ENCODE assay signal across 24 cellular contexts in genomic region chr10:70140297-70140696, GRCh38. TPM values are rescaled to one million over a fixed set of nuclear protein-coding genes. Genes with fewer than 3 reads are reported as not detected.
DNase-seq lines count a peak whose midpoint lies in the region; ATAC-seq, FAIRE-seq and TF ChIP-seq lines count a peak whose summit lies in the region.
"Had no signal": no experiment of that assay in that cellular context is flagged by ENCODE, and none has a peak within 500 bp of the region (broad histone marks: within the 10 kb centered on the region; RNA-seq: fewer than 3 reads in every experiment).

No MANE protein-coding gene starts in this region.

- H3K9ac ChIP-seq in GM12878 (ENCODE audit: control insufficient read depth, insufficient read depth, low read length): no peak overlapping the region
- H3K9ac ChIP-seq: BLaER1 had no signal

- peaks cover 35% of the 10 kb centered on the region for H3K36me3 Mint-ChIP-seq in CD8-positive, alpha-beta T cell
- H3K36me3 Mint-ChIP-seq in stimulated activated effector memory CD8-positive, alpha-beta T cell treated with anti-CD3 and anti-CD28 coated beads, Interleukin-12 subunit alpha, Interleukin-12 subunit beta, amount 100 ng/mL, for 72 hours: no peaks in the 10 kb centered on the region
- H3K36me3 Mint-ChIP-seq: CD4-positive, CD25-positive, alpha-beta regulatory T cell had no signal

- H2AFZ ChIP-seq in GM12878 (ENCODE audit: control insufficient read depth, low read depth, low read length): no peak overlapping the region

- RAD21 ChIA-PET in GM12878 (lab: Charles Lee; ENCODE audit: unreplicated experiment): no interaction called here

- CTCF ChIA-PET in CD8-positive, alpha-beta T cell (lab: Charles Lee): interaction anchor here (8.1 kb wide), 1 partner anchor 23 kb away, joined by 56 read pairs; no protein-coding TSS in a partner anchor
- CTCF ChIA-PET in Panc1 (lab: Charles Lee): no interaction called here
- CTCF ChIA-PET in GM12878 (lab: Yijun Ruan, JAX): no interaction called here

- no peak for DNase-seq in CD8-positive, alpha-beta T cell
- DNase-seq in Panc1 (ENCODE audit: low read depth, low spot score): no peak
- no peak for DNase-seq in GM12878 (ENCODE audit: low read depth, low spot score)
- no peak for DNase-seq in stimulated activated effector memory CD8-positive, alpha-beta T cell treated with anti-CD3 and anti-CD28 coated beads, Interleukin-12 subunit alpha, Interleukin-12 subunit beta, amount 100 ng/mL, for 72 hours (ENCODE audit: low spot score in 2 of 2)
- DNase-seq in COR-L47 (lab: John Stamatoyannopoulos, UW): no peak
- DNase-seq: 8988T; ACHN; BE2C; C1 segment of cervical spinal cord; CD4-positive, alpha-beta memory T cell; CD4-positive, CD25-positive, alpha-beta regulatory T cell; DMS 273 treated with DMSO at 0.1 percent for 48 hours; DMS153; DMS53; DMS79; DND-41; EL; GDM1 had no signal

- SMC1A ChIA-PET in GM12878 (lab: Charles Lee; ENCODE audit: uncharacterized antibody, unreplicated experiment): interaction anchor here (3.3 kb wide), 1 partner anchor 24 kb away, joined by 9 read pairs; no protein-coding TSS in a partner anchor

- H3K27ac ChIP-seq in CD8-positive, alpha-beta T cell (ENCODE audit: low read depth, low read length): no peak overlapping the region
- H3K27ac ChIP-seq in Panc1 (ENCODE audit: low read length): no peak overlapping the region
- H3K27ac ChIP-seq in GM12878 (ENCODE audit: control insufficient read depth, insufficient read depth): no peak overlapping the region
- H3K27ac ChIP-seq: BLaER1 had no signal

- H3K27me3 Mint-ChIP-seq in CD8-positive, alpha-beta T cell (ENCODE audit: low read depth): no peaks in the 10 kb centered on the region
- H3K27me3 Mint-ChIP-seq: CD4-positive, alpha-beta memory T cell; CD4-positive, CD25-positive, alpha-beta regulatory T cell had no signal

- peaks cover 49% of the 10 kb centered on the region for H3K4me1 Mint-ChIP-seq in CD8-positive, alpha-beta T cell (ENCODE audit: low read depth)
- peaks cover 38% of the 10 kb centered on the region for H3K4me1 Mint-ChIP-seq in stimulated activated effector memory CD8-positive, alpha-beta T cell treated with anti-CD3 and anti-CD28 coated beads, Interleukin-12 subunit alpha, Interleukin-12 subunit beta, amount 100 ng/mL, for 72 hours

- no peak for ATAC-seq in CD8-positive, alpha-beta T cell
- no peak for ATAC-seq in Panc1
- no peak for ATAC-seq in GM12878
- no peak for ATAC-seq in stimulated activated effector memory CD8-positive, alpha-beta T cell treated with anti-CD3 and anti-CD28 coated beads, Interleukin-12 subunit alpha, Interleukin-12 subunit beta, amount 100 ng/mL, for 72 hours
- no peak for ATAC-seq in HG02973 (IDR thresholded peaks at IDR 0.05; ENCODE audit: unreplicated experiment)

- POLR2A ChIA-PET in CD8-positive, alpha-beta T cell (lab: Charles Lee): no interaction called here
- POLR2A ChIA-PET in Panc1 (lab: Charles Lee): no interaction called here
- POLR2A ChIA-PET in GM12878 (lab: Charles Lee): no interaction called here

- no peak overlapping the region for H3K4me2 ChIP-seq in GM12878 (ENCODE audit: control insufficient read depth, insufficient read depth)
- H3K4me2 ChIP-seq: BLaER1 had no signal

- FAIRE-seq in GM12878 (lab: Jason Lieb, UNC): no peak
- FAIRE-seq: A204.1, GM12891, GM19239 had no signal

- H3K9me3 ChIP-seq in CD8-positive, alpha-beta T cell (ENCODE audit: low read length): no peaks in the 10 kb centered on the region
- H3K9me3 ChIP-seq in Panc1 (ENCODE audit: control insufficient read depth, insufficient read depth, low read depth, low read length) (no peaks in the 10 kb centered on the region), GM12878 (replicated peaks; ENCODE audit: control insufficient read depth, insufficient read depth, low read length) (no peaks in the 10 kb centered on the region)
- H3K9me3 ChIP-seq: BE2C, BLaER1 had no signal

- TF ChIP-seq EP300 in GM12878 (IDR thresholded peaks at IDR 0.05; ENCODE audit: borderline replicate concordance in 1 of 2, control insufficient read depth in 1 of 2, low read depth in 2 of 2, low read length in 2 of 2): no peak

- H3K9me3 Mint-ChIP-seq in CD8-positive, alpha-beta T cell: no peaks in the 10 kb centered on the region
- H3K9me3 Mint-ChIP-seq in stimulated activated effector memory CD8-positive, alpha-beta T cell treated with anti-CD3 and anti-CD28 coated beads, Interleukin-12 subunit alpha, Interleukin-12 subunit beta, amount 100 ng/mL, for 72 hours: no peaks in the 10 kb centered on the region
- H3K9me3 Mint-ChIP-seq: CD14-positive monocyte; CD4-positive, alpha-beta memory T cell; CD4-positive, CD25-positive, alpha-beta regulatory T cell had no signal

- H3K36me3 ChIP-seq in CD8-positive, alpha-beta T cell (ENCODE audit: insufficient read depth, low read length): no peaks in the 10 kb centered on the region
- no peaks in the 10 kb centered on the region for H3K36me3 ChIP-seq in Panc1 (ENCODE audit: control insufficient read depth, insufficient read depth, low read length)
- H3K36me3 ChIP-seq in GM12878 (ENCODE audit: control insufficient read depth in 2 of 2, insufficient read depth in 2 of 2, low read length in 1 of 2): peaks cover 0 to 2% of the 10 kb centered on the region in 2 experiments; a peak in 2 of 4 replicates
- H3K36me3 ChIP-seq: BE2C had no signal

- TF ChIP-seq POLR2A in GM12878 (IDR thresholded peaks at IDR 0.05; ENCODE audit: low read depth, low read length): no peak

- in situ Hi-C loops in Panc1 (cut with HindIII; ENCODE audit: low pct_unique_long_range_greater_than_20kb, low sequenced_read_pairs): no loop called here
- in situ Hi-C loops in GM12878 (cut with MboI): no loop called here

- BruUV-seq in Panc1 (replicated peaks; lab: Mats Ljungman, UMichigan): TSS peak; percentile 30
- BruUV-seq in GM12878 (replicated peaks; lab: Mats Ljungman, UMichigan): no TSS peak

- WGBS in GM12878 (ENCODE audit: insufficient coverage, insufficient replicate concordance, low lambda C conversion rate, missing lambda C conversion rate): 100% methylated on average over 5 of the region's 5 CpGs

- no peak for TF ChIP-seq CTCF in CD8-positive, alpha-beta T cell (IDR thresholded peaks at IDR 0.05)
- TF ChIP-seq CTCF in Panc1 (IDR thresholded peaks at IDR 0.05) (no peak), GM12878 (IDR thresholded peaks at IDR 0.05 in 2 of 3, conservative IDR thresholded peaks at IDR 0.05 in 1 of 3; ENCODE audit: control insufficient read depth in 2 of 3, extremely low read depth in 1 of 3, insufficient read depth in 1 of 3, low read depth in 3 of 3, low read length in 3 of 3) (no peak)

- H3K79me2 ChIP-seq in GM12878 (ENCODE audit: control insufficient read depth, insufficient read depth, low read length): peaks cover 14% of the 10 kb centered on the region

- H3K4me3 ChIP-seq in CD8-positive, alpha-beta T cell (ENCODE audit: low read depth, low read length): no peak overlapping the region
- no peak overlapping the region for H3K4me3 ChIP-seq in Panc1 (ENCODE audit: low read depth in 2 of 2, low read length in 2 of 2)
- H3K4me3 ChIP-seq in GM12878: no peak overlapping the region
- H3K4me3 ChIP-seq: BLaER1 had no signal

- H4K20me1 ChIP-seq in GM12878 (ENCODE audit: control insufficient read depth, insufficient read depth): no peaks in the 10 kb centered on the region; the same call in none of the 2 replicates

- intact Hi-C loops in CD8-positive, alpha-beta T cell (cut with DNase I, micrococcal nuclease): no loop called here
- intact Hi-C loops in Panc1 (cut with micrococcal nuclease; ENCODE audit: unreplicated experiment) (no loop called here), GM12878 (cut with micrococcal nuclease; ENCODE audit: unreplicated experiment) (no loop called here)

- no peak for TF ChIP-seq RAD21 in GM12878 (IDR thresholded peaks at IDR 0.05; ENCODE audit: insufficient read depth, low read depth, low read length)

- H3K4me1 ChIP-seq in CD8-positive, alpha-beta T cell (ENCODE audit: insufficient read depth, low read length): peaks cover 21% of the 10 kb centered on the region
- H3K4me1 ChIP-seq in Panc1 (ENCODE audit: control insufficient read depth, insufficient read depth, low read length) (peaks cover 5% of the 10 kb centered on the region), GM12878 (ENCODE audit: control insufficient read depth, insufficient read depth, low read length) (peaks cover 3% of the 10 kb centered on the region; the same call in 1 of the 2 replicates)
- H3K4me1 ChIP-seq: BE2C had no signal

- H3K4me3 Mint-ChIP-seq in CD8-positive, alpha-beta T cell: no peak overlapping the region
- H3K4me3 Mint-ChIP-seq in stimulated activated effector memory CD8-positive, alpha-beta T cell treated with anti-CD3 and anti-CD28 coated beads, Interleukin-12 subunit alpha, Interleukin-12 subunit beta, amount 100 ng/mL, for 72 hours: no peak overlapping the region
- H3K4me3 Mint-ChIP-seq: CD14-positive monocyte; CD4-positive, alpha-beta memory T cell had no signal

- no peaks in the 10 kb centered on the region for H3K27me3 ChIP-seq in CD8-positive, alpha-beta T cell (ENCODE audit: insufficient read depth, low read length)
- H3K27me3 ChIP-seq in Panc1 (ENCODE audit: control insufficient read depth, insufficient read depth, low read length) (no peaks in the 10 kb centered on the region), GM12878 (replicated peaks in 1 of 2; ENCODE audit: control insufficient read depth in 2 of 2, insufficient read depth in 2 of 2, low read length in 1 of 2) (no peaks in the 10 kb centered on the region)
- H3K27me3 ChIP-seq: BE2C, BLaER1 had no signal

- peak overlapping the region; percentile 34 for H3K27ac Mint-ChIP-seq in CD8-positive, alpha-beta T cell
- no peak overlapping the region for H3K27ac Mint-ChIP-seq in stimulated activated effector memory CD8-positive, alpha-beta T cell treated with anti-CD3 and anti-CD28 coated beads, Interleukin-12 subunit alpha, Interleukin-12 subunit beta, amount 100 ng/mL, for 72 hours
- H3K27ac Mint-ChIP-seq: CD14-positive monocyte; CD4-positive, CD25-positive, alpha-beta regulatory T cell had no signal

RNA-seq across cellular contexts. Expression of gene TYSND1, which starts 6.2 kb away (rescaled TPM):
- 10 to 100 TPM in 1 of 2 experiments, 1 to 10 TPM in 1; 9.6 to 10.3 TPM for total RNA-seq in CD8-positive, alpha-beta T cell
- 39.3 TPM for total RNA-seq in Panc1 (2021; ENCODE audit: unreplicated experiment)
- polyA plus RNA-seq in Panc1 (2012; ENCODE audit: insufficient read length): 35.5 TPM
- 14.2 and 15.7 TPM in 2 replicates for total RNA-seq in GM12878 (2013; cell fraction: nucleolus; rRNA removed)
- 18.9 and 19.4 TPM in 2 replicates for total RNA-seq in GM12878 (2014; rRNA removed)
- total RNA-seq in GM12878 (2014; rRNA removed; fragmentation: Illumina TruSeq; extraction: Trizol): 8.1 and 8.7 TPM in 2 replicates
- 20.0 and 21.4 TPM in 2 replicates for total RNA-seq in GM12878 (2021)
- 5.0 TPM for polyA plus RNA-seq in GM12878 (2011; ENCODE audit: low read depth)
- polyA plus RNA-seq in GM12878 (2011; rRNA removed): 3.5 and 5.6 TPM in 2 replicates
- 6.1 and 8.6 TPM in 2 replicates for polyA plus RNA-seq in GM12878 (2011; cell fraction: cytosol; rRNA removed)
- polyA plus RNA-seq in GM12878 (2011; cell fraction: nucleus; rRNA removed): 40.7 and 42.7 TPM in 2 replicates
- 7.3 and 9.9 TPM in 2 replicates for polyA plus RNA-seq in GM12878 (2012)
- 4.7 and 8.6 TPM in 2 replicates for polyA plus RNA-seq in GM12878 (2014; fragmentation: Illumina TruSeq; extraction: Trizol)
- 1 to 10 TPM; 1.9 to 4.5 TPM for polyA plus RNA-seq in GM12878 (2014; fragmentation: Nextera tagmentation; extraction: Ambion mirVana)
- 16.7 and 17.4 TPM in 2 replicates for polyA plus RNA-seq in GM12878 (2014; rRNA removed)
- 10 to 100 TPM; 15.2 to 18.8 TPM for polyA plus RNA-seq in GM12878 (2016; fragmentation: Nextera tagmentation; extraction: Ambion mirVana)
- polyA minus RNA-seq in GM12878 (2011; rRNA and poly(A)+ RNA removed): 4.2 and 6.1 TPM in 2 replicates
- 2.7 and 2.9 TPM in 2 replicates for polyA minus RNA-seq in GM12878 (2011; cell fraction: cytosol; rRNA and poly(A)+ RNA removed)
- polyA minus RNA-seq in GM12878 (2011; cell fraction: nucleus; rRNA and poly(A)+ RNA removed): 8.0 and 12.7 TPM in 2 replicates

RNA-seq across cellular contexts. Expression of gene AIFM2, which starts 7.7 kb away (rescaled TPM):
- total RNA-seq in CD8-positive, alpha-beta T cell: 1 to 10 TPM; 2.6 to 3.6 TPM
- total RNA-seq in Panc1 (2021; ENCODE audit: unreplicated experiment) (16.6 TPM), GM12878 (2014; rRNA removed) (13.7 and 14.6 TPM in 2 replicates), GM12878 (2014; rRNA removed; fragmentation: Illumina TruSeq; extraction: Trizol) (12.1 and 12.6 TPM in 2 replicates), GM12878 (2021) (20.4 and 20.5 TPM in 2 replicates)
- 23.3 TPM for polyA plus RNA-seq in Panc1 (2012; ENCODE audit: insufficient read length)
- 10.6 and 10.7 TPM in 2 replicates for total RNA-seq in GM12878 (2013; cell fraction: nucleolus; rRNA removed)
- 6.9 TPM for polyA plus RNA-seq in GM12878 (2011; ENCODE audit: low read depth)
- polyA plus RNA-seq in GM12878 (2011; rRNA removed) (11.7 and 17.5 TPM in 2 replicates), GM12878 (2014; fragmentation: Illumina TruSeq; extraction: Trizol) (5.7 and 12.2 TPM in 2 replicates), GM12878 (2014; fragmentation: Nextera tagmentation; extraction: Ambion mirVana) (1 to 10 TPM; 4.5 to 8.0 TPM), GM12878 (2014; rRNA removed) (20.3 and 24.5 TPM in 2 replicates), GM12878 (2016; fragmentation: Nextera tagmentation; extraction: Ambion mirVana) (10 to 100 TPM; 26.8 to 30.8 TPM)
- polyA plus RNA-seq in GM12878 (2011; cell fraction: cytosol; rRNA removed): 22.9 and 28.1 TPM in 2 replicates
- polyA plus RNA-seq in GM12878 (2011; cell fraction: nucleus; rRNA removed): 16.8 and 18.6 TPM in 2 replicates
- polyA plus RNA-seq in GM12878 (2012): 13.4 and 14.1 TPM in 2 replicates
- polyA minus RNA-seq in GM12878 (2011; rRNA and poly(A)+ RNA removed): 10.3 and 17.0 TPM in 2 replicates
- 5.7 and 10.8 TPM in 2 replicates for polyA minus RNA-seq in GM12878 (2011; cell fraction: cytosol; rRNA and poly(A)+ RNA removed)
- 4.4 and 7.7 TPM in 2 replicates for polyA minus RNA-seq in GM12878 (2011; cell fraction: nucleus; rRNA and poly(A)+ RNA removed)

RNA-seq across cellular contexts. Expression of gene SAR1A, which starts 30.0 kb away (rescaled TPM):
- total RNA-seq in CD8-positive, alpha-beta T cell: 100 to 1,000 TPM; 196 to 206 TPM
- total RNA-seq in Panc1 (2021; ENCODE audit: unreplicated experiment) (171 TPM), GM12878 (2014; rRNA removed) (45.4 and 60.3 TPM in 2 replicates), GM12878 (2014; rRNA removed; fragmentation: Illumina TruSeq; extraction: Trizol) (52.7 and 54.7 TPM in 2 replicates), GM12878 (2021) (77.3 and 81.3 TPM in 2 replicates)
- 79.1 TPM for polyA plus RNA-seq in Panc1 (2012; ENCODE audit: insufficient read length)
- total RNA-seq in GM12878 (2013; cell fraction: nucleolus; rRNA removed): 36.4 and 40.0 TPM in 2 replicates
- polyA plus RNA-seq in GM12878 (2011; ENCODE audit: low read depth): 31.2 TPM
- polyA plus RNA-seq in GM12878 (2011; rRNA removed) (85.0 and 101 TPM in 2 replicates), GM12878 (2014; fragmentation: Illumina TruSeq; extraction: Trizol) (54.8 and 55.6 TPM in 2 replicates), GM12878 (2014; fragmentation: Nextera tagmentation; extraction: Ambion mirVana) (10 to 100 TPM; 69.4 to 81.1 TPM), GM12878 (2014; rRNA removed) (29.3 and 33.2 TPM in 2 replicates), GM12878 (2016; fragmentation: Nextera tagmentation; extraction: Ambion mirVana) (10 to 100 TPM; 58.0 to 62.2 TPM)
- 21.4 and 21.6 TPM in 2 replicates for polyA plus RNA-seq in GM12878 (2011; cell fraction: cytosol; rRNA removed)
- 17.8 and 20.3 TPM in 2 replicates for polyA plus RNA-seq in GM12878 (2011; cell fraction: nucleus; rRNA removed)
- polyA plus RNA-seq in GM12878 (2012): 32.0 and 39.5 TPM in 2 replicates
- 40.6 and 76.1 TPM in 2 replicates for polyA minus RNA-seq in GM12878 (2011; rRNA and poly(A)+ RNA removed)
- polyA minus RNA-seq in GM12878 (2011; cell fraction: cytosol; rRNA and poly(A)+ RNA removed): 18.6 and 25.1 TPM in 2 replicates
- 10.0 and 14.1 TPM in 2 replicates for polyA minus RNA-seq in GM12878 (2011; cell fraction: nucleus; rRNA and poly(A)+ RNA removed)
